Comparison of ENCODE assay signal across 11 cellular contexts in genomic region chr10:72255977-72256729, GRCh38. TPM values are rescaled to one million over a fixed set of nuclear protein-coding genes. Genes with fewer than 3 reads are reported as not detected.
DNase-seq lines count a peak whose midpoint lies in the region; ATAC-seq and TF ChIP-seq lines count a peak whose summit lies in the region.
"Had no signal": no experiment of that assay in that cellular context is flagged by ENCODE, and none has a peak within 500 bp of the region (broad histone marks: within the 10 kb centered on the region; RNA-seq: fewer than 3 reads in every experiment).

No MANE protein-coding gene starts in this region.

- H3K4me3 ChIP-seq in CD8-positive, alpha-beta memory T cell (ENCODE audit: low read length): no peak overlapping the region
- H3K4me3 ChIP-seq in esophagus muscularis mucosa: peak overlapping the region in 1 of 4 donors; percentile 14
- H3K4me3 ChIP-seq in sigmoid colon: no peak overlapping the region
- H3K4me3 ChIP-seq: PC-9 had no signal

- no peaks in the 10 kb centered on the region for H3K27me3 ChIP-seq in CD8-positive, alpha-beta memory T cell (ENCODE audit: insufficient read depth, low read length, poor library complexity, severe bottlenecking)
- no peaks in the 10 kb centered on the region for H3K27me3 ChIP-seq in esophagus muscularis mucosa
- no peaks in the 10 kb centered on the region for H3K27me3 ChIP-seq in sigmoid colon

- H3K4me1 ChIP-seq in CD8-positive, alpha-beta memory T cell (ENCODE audit: insufficient read depth, low read length): peaks cover 85% of the 10 kb centered on the region
- H3K4me1 ChIP-seq in esophagus muscularis mucosa: peaks cover 87 to 99% (median 95%) of the 10 kb centered on the region in 4 donors
- peaks cover 0 to 93% (median 82%) of the 10 kb centered on the region in 4 donors for H3K4me1 ChIP-seq in sigmoid colon

- WGBS in esophagus muscularis mucosa: 93% methylated on average over 6 of the region's 6 CpGs
- WGBS in sigmoid colon, 2 donors: 94 to 97% methylated on average over 6 of the region's 6 CpGs

- peaks cover 56 to 83% (median 69%) of the 10 kb centered on the region in 3 donors for H3K4me1 Mint-ChIP-seq in CD8-positive, alpha-beta memory T cell
- H3K4me1 Mint-ChIP-seq in T-helper 17 cell: peaks cover 50% of the 10 kb centered on the region

- no peak overlapping the region for H3K27ac ChIP-seq in CD8-positive, alpha-beta memory T cell (ENCODE audit: low read depth, low read length)
- peak overlapping the region; percentile 93 to 97 (median 94) for H3K27ac ChIP-seq in esophagus muscularis mucosa (replicated peaks in 1 of 4)
- H3K27ac ChIP-seq in sigmoid colon: peak overlapping the region; percentile 89 to 95 (median 91)
- H3K27ac ChIP-seq: PC-9 had no signal

- POLR2A ChIA-PET in CD8-positive, alpha-beta memory T cell (lab: Charles Lee): interaction anchor here (1.0 kb wide), 1 partner anchor 8 kb away, joined by 6 read pairs; no protein-coding TSS in a partner anchor

- no peaks in the 10 kb centered on the region for H3K27me3 Mint-ChIP-seq in CD8-positive, alpha-beta memory T cell
- H3K27me3 Mint-ChIP-seq in T-helper 17 cell: no peaks in the 10 kb centered on the region

- TF ChIP-seq EP300 in esophagus muscularis mucosa (IDR thresholded peaks at IDR 0.05) (peak; percentile 17), sigmoid colon (IDR thresholded peaks at IDR 0.05) (peak in 2 of 4 donors; percentile 48 to 61)

- no peaks in the 10 kb centered on the region for H3K9me3 ChIP-seq in CD8-positive, alpha-beta memory T cell (ENCODE audit: low read length)
- H3K9me3 ChIP-seq in T-helper 17 cell (ENCODE audit: control insufficient read depth, low read length, poor library complexity, severe bottlenecking) (no peaks in the 10 kb centered on the region), esophagus muscularis mucosa (no peaks in the 10 kb centered on the region), sigmoid colon (no peaks in the 10 kb centered on the region)

- H3K36me3 Mint-ChIP-seq in CD8-positive, alpha-beta memory T cell: no peaks in the 10 kb centered on the region
- H3K36me3 Mint-ChIP-seq in T-helper 17 cell (ENCODE audit: low read depth): no peaks in the 10 kb centered on the region

- peak overlapping the region in 3 of 7 donors; percentile 0 to 23 (median 2) for H3K4me3 Mint-ChIP-seq in CD8-positive, alpha-beta memory T cell
- peak overlapping the region; percentile 21 for H3K4me3 Mint-ChIP-seq in T-helper 17 cell
- H3K4me3 Mint-ChIP-seq: endodermal cell had no signal

- ATAC-seq in T-helper 17 cell: no peak
- ATAC-seq in omental fat pad (ENCODE audit: low FRiP score): no peak
- ATAC-seq in GM18505 (IDR thresholded peaks at IDR 0.05; ENCODE audit: unreplicated experiment): no peak

- no peaks in the 10 kb centered on the region for H3K9me3 Mint-ChIP-seq in CD8-positive, alpha-beta memory T cell
- H3K9me3 Mint-ChIP-seq: endodermal cell had no signal

- TF ChIP-seq POLR2A in esophagus muscularis mucosa (IDR thresholded peaks at IDR 0.05; ENCODE audit: low read depth) (no peak), sigmoid colon (IDR thresholded peaks at IDR 0.05) (no peak), GM18505 (IDR thresholded peaks at IDR 0.05; ENCODE audit: borderline replicate concordance, extremely low read depth, insufficient read depth, insufficient read length) (no peak)

- TF ChIP-seq CTCF in esophagus muscularis mucosa (IDR thresholded peaks at IDR 0.05): no peak
- TF ChIP-seq CTCF in sigmoid colon (IDR thresholded peaks at IDR 0.05): no peak
- TF ChIP-seq CTCF in omental fat pad (IDR thresholded peaks at IDR 0.05): no peak

- H3K36me3 ChIP-seq in CD8-positive, alpha-beta memory T cell (ENCODE audit: insufficient read depth, low read length): no peaks in the 10 kb centered on the region
- H3K36me3 ChIP-seq in esophagus muscularis mucosa: no peaks in the 10 kb centered on the region
- H3K36me3 ChIP-seq in sigmoid colon: no peaks in the 10 kb centered on the region

- CTCF ChIA-PET in CD8-positive, alpha-beta memory T cell (lab: Charles Lee): interaction anchor here (1.2 to 4.4 kb wide), 3 partner anchors 10 to 28 kb away, joined by 3 to 28 read pairs (median 3); partner anchors contain the start of gene DDIT4

- H3K27ac Mint-ChIP-seq in CD8-positive, alpha-beta memory T cell: peak overlapping the region; percentile 10 to 87 (median 38)
- peak overlapping the region; percentile 89 for H3K27ac Mint-ChIP-seq in T-helper 17 cell

- no peak for DNase-seq in CD8-positive, alpha-beta memory T cell
- DNase-seq in T-helper 17 cell (no peak), esophagus muscularis mucosa (ENCODE audit: extremely low spot score) (no peak), sigmoid colon (no peak), omental fat pad (ENCODE audit: low spot score) (no peak), NCI-H69 (lab: John Stamatoyannopoulos, UW) (no peak)
- no peak for DNase-seq in stimulated activated CD4-positive, alpha-beta T cell treated with anti-CD3 and anti-CD28 coated beads, Interleukin-2, amount 100 ng/mL, for 48 hours
- DNase-seq: endodermal cell; PC-9; stimulated activated CD4-positive, alpha-beta T cell treated with anti-CD3 and anti-CD28 coated beads, Interleukin-15, amount 100 ng/mL, for 24 hours had no signal

- intact Hi-C loops in esophagus muscularis mucosa (cut with DNase I): loop anchor here (5.0 kb wide), 1 partner anchor 39 kb away; the partner anchor contains the start of genes ANAPC16 and ASCC1
- intact Hi-C loops in sigmoid colon (cut with DNase I): loop anchor here (5.0 kb wide), 1 partner anchor 39 kb away; the partner anchor contains the start of genes ANAPC16 and ASCC1

RNA-seq across cellular contexts. Expression of gene DDIT4, which starts 17.6 kb away (rescaled TPM):
- 100 to 1,000 TPM; 144 to 156 TPM for total RNA-seq in CD8-positive, alpha-beta memory T cell
- 183 TPM for polyA plus RNA-seq in CD8-positive, alpha-beta memory T cell
- total RNA-seq in T-helper 17 cell (100 to 1,000 TPM; 186 to 300 TPM), esophagus muscularis mucosa (100 to 1,000 TPM in 3 of 4 donors, 10 to 100 TPM in 1; 77.4 to 247 (median 146) TPM), sigmoid colon (100 to 1,000 TPM in 2 of 4 donors, 10 to 100 TPM in 2; 77.2 to 202 (median 133) TPM), omental fat pad (100 to 1,000 TPM in 3 of 4 donors, 10 to 100 TPM in 1; 56.2 to 527 (median 185) TPM)
- 100 to 1,000 TPM in 1 of 3 donors, 10 to 100 TPM in 2; 71.5 to 413 (median 85.3) TPM for polyA plus RNA-seq in sigmoid colon

RNA-seq across cellular contexts. Expression of gene ASCC1, which starts 40.1 kb away (rescaled TPM):
- 10 to 100 TPM; 36.3 to 43.2 TPM for total RNA-seq in CD8-positive, alpha-beta memory T cell
- polyA plus RNA-seq in CD8-positive, alpha-beta memory T cell: 19.1 TPM
- total RNA-seq in T-helper 17 cell (10 to 100 TPM; 14.0 to 14.6 TPM), esophagus muscularis mucosa (10 to 100 TPM; 23.5 to 37.8 (median 29.8) TPM), sigmoid colon (10 to 100 TPM; 21.0 to 53.7 (median 37.1) TPM), omental fat pad (10 to 100 TPM; 21.3 to 34.5 (median 26.3) TPM)
- polyA plus RNA-seq in sigmoid colon: 10 to 100 TPM; 15.3 to 21.5 (median 15.6) TPM

RNA-seq across cellular contexts. Expression of gene ANAPC16, which starts 40.3 kb away (rescaled TPM):
- 10 to 100 TPM; 68.1 to 78.3 TPM for total RNA-seq in CD8-positive, alpha-beta memory T cell
- 329 TPM for polyA plus RNA-seq in CD8-positive, alpha-beta memory T cell
- total RNA-seq in T-helper 17 cell (10 to 100 TPM; 69.5 to 85.7 TPM), esophagus muscularis mucosa (100 to 1,000 TPM; 106 to 157 (median 143) TPM), sigmoid colon (100 to 1,000 TPM in 3 of 4 donors, 10 to 100 TPM in 1; 80.0 to 228 (median 157) TPM), omental fat pad (10 to 100 TPM; 52.2 to 97.6 (median 76.3) TPM)
- polyA plus RNA-seq in sigmoid colon: 100 to 1,000 TPM; 107 to 203 (median 198) TPM
